ENCODE assay signal across 1 cellular context in the genomic region with DNA sequence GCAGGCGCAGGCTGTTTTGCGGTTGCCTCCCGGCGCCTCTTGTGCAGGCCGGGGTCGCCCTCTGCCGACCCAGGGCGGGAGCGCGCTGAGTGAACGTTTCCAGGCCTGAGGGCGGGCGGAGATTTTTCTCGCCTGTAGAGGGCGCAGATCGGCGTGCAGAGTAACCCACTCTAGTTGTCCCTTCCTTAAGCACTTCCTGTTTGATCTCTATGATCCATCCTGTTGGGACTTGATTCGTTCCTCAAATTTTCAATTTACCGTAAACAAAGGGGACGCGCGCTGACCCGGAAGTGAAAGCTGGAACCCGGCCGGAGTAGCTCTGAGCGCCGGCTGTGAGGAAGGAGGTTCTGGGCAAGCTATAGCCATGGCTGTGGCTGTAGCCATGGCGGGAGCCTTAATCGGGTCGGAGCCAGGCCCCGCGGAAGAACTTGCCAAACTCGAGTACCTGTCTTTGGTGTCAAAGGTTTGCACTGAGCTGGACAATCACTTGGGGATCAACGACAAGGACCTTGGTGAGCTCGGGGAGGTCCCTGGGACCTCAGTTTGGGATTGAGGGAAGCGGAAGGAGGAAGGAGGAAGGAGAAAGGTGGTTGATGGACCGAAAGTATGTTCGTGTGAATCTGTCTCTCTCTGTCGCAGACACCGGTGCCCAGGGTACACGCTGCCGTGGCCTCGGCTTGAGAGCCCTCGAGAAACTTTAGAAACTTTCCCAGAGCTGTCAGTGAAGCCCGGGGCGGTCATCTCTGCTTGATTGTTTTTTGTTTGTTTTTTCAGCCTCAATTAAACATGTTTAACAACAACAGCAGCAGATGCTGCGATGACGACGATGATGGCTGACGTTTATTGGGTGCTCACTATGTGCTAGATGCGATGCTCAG.
TF ChIP-seq lines count a peak whose summit lies in the region.

TSS of gene DHX8 (plus strand) at position 302 of the 878 bp plus-strand sequence. CDS start at position 365, 63 bp downstream.

TF ChIP-seq in K562, 482 proteins besides CTCF, POLR2A, EP300 and RAD21 (continued from another document and continues in another):
- no peak for TF ChIP-seq ATF2 (CRISPR knock-in tag; IDR thresholded peaks at IDR 0.05)
- TF ChIP-seq, protein P1, sequence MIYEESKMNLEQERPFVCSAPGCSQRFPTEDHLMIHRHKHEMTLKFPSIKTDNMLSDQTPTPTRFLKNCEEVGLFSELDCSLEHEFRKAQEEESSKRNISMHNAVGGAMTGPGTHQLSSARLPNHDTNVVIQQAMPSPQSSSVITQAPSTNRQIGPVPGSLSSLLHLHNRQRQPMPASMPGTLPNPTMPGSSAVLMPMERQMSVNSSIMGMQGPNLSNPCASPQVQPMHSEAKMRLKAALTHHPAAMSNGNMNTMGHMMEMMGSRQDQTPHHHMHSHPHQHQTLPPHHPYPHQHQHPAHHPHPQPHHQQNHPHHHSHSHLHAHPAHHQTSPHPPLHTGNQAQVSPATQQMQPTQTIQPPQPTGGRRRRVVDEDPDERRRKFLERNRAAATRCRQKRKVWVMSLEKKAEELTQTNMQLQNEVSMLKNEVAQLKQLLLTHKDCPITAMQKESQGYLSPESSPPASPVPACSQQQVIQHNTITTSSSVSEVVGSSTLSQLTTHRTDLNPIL (CRISPR knock-in tag; IDR thresholded peaks at IDR 0.05): no peak
- peak; percentile 14; the same call in 1 of the 2 replicates for TF ChIP-seq TAL1 (IDR thresholded peaks at IDR 0.05)
- TF ChIP-seq SIN3B (IDR thresholded peaks at IDR 0.05; ENCODE audit: low read depth): peak; percentile 61; the same call in 1 of the 2 replicates
- no peak for TF ChIP-seq EWSR1 (IDR thresholded peaks at IDR 0.05; ENCODE audit: borderline replicate concordance, low read depth, partially characterized antibody)
- no peak for TF ChIP-seq HMBOX1 (IDR thresholded peaks at IDR 0.05)
- no peak for TF ChIP-seq RHOXF2B (CRISPR knock-in tag; conservative IDR thresholded peaks at IDR 0.05)
- peak; percentile 52; the same call in 1 of the 2 replicates for TF ChIP-seq VEZF1 (CRISPR knock-in tag; IDR thresholded peaks at IDR 0.05)
- peak; percentile 9; the same call in 1 of the 2 replicates for TF ChIP-seq ELF4 (CRISPR knock-in tag; IDR thresholded peaks at IDR 0.05)
- TF ChIP-seq EHMT2 (IDR thresholded peaks at IDR 0.05): 0 out of 2 replicates have a peak, but pooled peaks have one; percentile 52
- TF ChIP-seq, protein P2, sequence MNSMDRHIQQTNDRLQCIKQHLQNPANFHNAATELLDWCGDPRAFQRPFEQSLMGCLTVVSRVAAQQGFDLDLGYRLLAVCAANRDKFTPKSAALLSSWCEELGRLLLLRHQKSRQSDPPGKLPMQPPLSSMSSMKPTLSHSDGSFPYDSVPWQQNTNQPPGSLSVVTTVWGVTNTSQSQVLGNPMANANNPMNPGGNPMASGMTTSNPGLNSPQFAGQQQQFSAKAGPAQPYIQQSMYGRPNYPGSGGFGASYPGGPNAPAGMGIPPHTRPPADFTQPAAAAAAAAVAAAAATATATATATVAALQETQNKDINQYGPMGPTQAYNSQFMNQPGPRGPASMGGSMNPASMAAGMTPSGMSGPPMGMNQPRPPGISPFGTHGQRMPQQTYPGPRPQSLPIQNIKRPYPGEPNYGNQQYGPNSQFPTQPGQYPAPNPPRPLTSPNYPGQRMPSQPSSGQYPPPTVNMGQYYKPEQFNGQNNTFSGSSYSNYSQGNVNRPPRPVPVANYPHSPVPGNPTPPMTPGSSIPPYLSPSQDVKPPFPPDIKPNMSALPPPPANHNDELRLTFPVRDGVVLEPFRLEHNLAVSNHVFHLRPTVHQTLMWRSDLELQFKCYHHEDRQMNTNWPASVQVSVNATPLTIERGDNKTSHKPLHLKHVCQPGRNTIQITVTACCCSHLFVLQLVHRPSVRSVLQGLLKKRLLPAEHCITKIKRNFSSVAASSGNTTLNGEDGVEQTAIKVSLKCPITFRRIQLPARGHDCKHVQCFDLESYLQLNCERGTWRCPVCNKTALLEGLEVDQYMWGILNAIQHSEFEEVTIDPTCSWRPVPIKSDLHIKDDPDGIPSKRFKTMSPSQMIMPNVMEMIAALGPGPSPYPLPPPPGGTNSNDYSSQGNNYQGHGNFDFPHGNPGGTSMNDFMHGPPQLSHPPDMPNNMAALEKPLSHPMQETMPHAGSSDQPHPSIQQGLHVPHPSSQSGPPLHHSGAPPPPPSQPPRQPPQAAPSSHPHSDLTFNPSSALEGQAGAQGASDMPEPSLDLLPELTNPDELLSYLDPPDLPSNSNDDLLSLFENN (IDR thresholded peaks at IDR 0.05; ENCODE audit: low read depth in 2 of 2, low read length in 2 of 2): 0 out of 4 replicates have a peak, but pooled peaks of 1 of the 2 experiments have one; percentile 60
- TF ChIP-seq GTF2B (IDR thresholded peaks at IDR 0.05; ENCODE audit: extremely low read depth, insufficient read length): no peak
- TF ChIP-seq RNF2 (IDR thresholded peaks at IDR 0.05): peak; percentile 75
- TF ChIP-seq NR2F6 (CRISPR knock-in tag; IDR thresholded peaks at IDR 0.05): no peak
- no peak for TF ChIP-seq ZNF165 (CRISPR knock-in tag; IDR thresholded peaks at IDR 0.05; ENCODE audit: borderline replicate concordance)
- TF ChIP-seq ATF7 (IDR thresholded peaks at IDR 0.05): peak; percentile 90
- TF ChIP-seq BDP1 (IDR thresholded peaks at IDR 0.05; ENCODE audit: insufficient read depth, insufficient read length): no peak
- TF ChIP-seq SMAD2 (IDR thresholded peaks at IDR 0.05; ENCODE audit: low read depth, low read length): no peak
- peak; percentile 25 for TF ChIP-seq BCOR (IDR thresholded peaks at IDR 0.05)
- peak; percentile 85 for TF ChIP-seq NCOA1 (IDR thresholded peaks at IDR 0.05; ENCODE audit: low read depth)
- TF ChIP-seq GATAD2B (IDR thresholded peaks at IDR 0.05; ENCODE audit: borderline replicate concordance): peak; percentile 89
- TF ChIP-seq MCM5 (IDR thresholded peaks at IDR 0.05; ENCODE audit: low read depth): no peak
- TF ChIP-seq EZH2 (IDR thresholded peaks at IDR 0.05; ENCODE audit: borderline replicate concordance, low read depth, low read length): no peak
- peak; percentile 97 for TF ChIP-seq STAG1 (CRISPR knock-in tag; IDR thresholded peaks at IDR 0.05; ENCODE audit: borderline replicate concordance)
- peak; percentile 97 for TF ChIP-seq PHF8 (IDR thresholded peaks at IDR 0.05; ENCODE audit: borderline replicate concordance, low read length)
- peak; percentile 45 for TF ChIP-seq ASH1L (IDR thresholded peaks at IDR 0.05; ENCODE audit: borderline replicate concordance, low read depth, partially characterized antibody)
- no peak for TF ChIP-seq MGA (IDR thresholded peaks at IDR 0.05)
- TF ChIP-seq ETS2 (tag; IDR thresholded peaks at IDR 0.05; ENCODE audit: borderline replicate concordance, poor library complexity, severe bottlenecking): no peak
- no peak; the same call in 1 of the 2 replicates for TF ChIP-seq MAX (CRISPR knock-in tag; IDR thresholded peaks at IDR 0.05)
- TF ChIP-seq ZSCAN32 (CRISPR knock-in tag; IDR thresholded peaks at IDR 0.05): no peak
- TF ChIP-seq KLF16 (IDR thresholded peaks at IDR 0.05): peak; percentile 70
